Comparison of ENCODE assay signal across 1 cellular context in genomic region chr16:70579648-70580630, GRCh38.
TF ChIP-seq lines count a peak whose summit lies in the region.

No MANE protein-coding gene starts in this region.

TF ChIP-seq in HepG2, 621 proteins besides CTCF, POLR2A, EP300 and RAD21 (continued from another document and continues in another):
- TF ChIP-seq ZBTB49 (CRISPR knock-in tag; IDR thresholded peaks at IDR 0.05; ENCODE audit: borderline replicate concordance), result no peak
- no peak for TF ChIP-seq ZNF883 (CRISPR knock-in tag; IDR thresholded peaks at IDR 0.05; ENCODE audit: not compliant biosample characterization)
- peak; percentile 27; the same call in 1 of the 2 replicates for TF ChIP-seq ZNF232 (CRISPR knock-in tag; IDR thresholded peaks at IDR 0.05; ENCODE audit: borderline replicate concordance)
- no peak for TF ChIP-seq SIN3B (IDR thresholded peaks at IDR 0.05; ENCODE audit: low read length)
- TF ChIP-seq THAP8 (CRISPR knock-in tag; IDR thresholded peaks at IDR 0.05; ENCODE audit: borderline replicate concordance), result no peak
- no peak for TF ChIP-seq ZNF343 (CRISPR knock-in tag; IDR thresholded peaks at IDR 0.05)
- no peak for TF ChIP-seq HOXA9 (CRISPR knock-in tag; IDR thresholded peaks at IDR 0.05; ENCODE audit: borderline replicate concordance)
- TF ChIP-seq ZNF724P (CRISPR knock-in tag; IDR thresholded peaks at IDR 0.05; ENCODE audit: borderline replicate concordance), result no peak
- TF ChIP-seq NFKB2 (CRISPR knock-in tag; IDR thresholded peaks at IDR 0.05; ENCODE audit: borderline replicate concordance), result no peak
- 0 out of 2 replicates have a peak, but pooled peaks have one; percentile 25 for TF ChIP-seq ZMAT3 (CRISPR knock-in tag; conservative IDR thresholded peaks at IDR 0.05)
- no peak for TF ChIP-seq JUNB (CRISPR knock-in tag; IDR thresholded peaks at IDR 0.05; ENCODE audit: borderline replicate concordance)
- no peak for TF ChIP-seq BATF2 (CRISPR knock-in tag; IDR thresholded peaks at IDR 0.05)
- TF ChIP-seq TSC22D2 (CRISPR knock-in tag; IDR thresholded peaks at IDR 0.05; ENCODE audit: borderline replicate concordance), result no peak
- no peak for TF ChIP-seq ZNF484 (CRISPR knock-in tag; IDR thresholded peaks at IDR 0.05; ENCODE audit: borderline replicate concordance, low read depth)
- TF ChIP-seq MAF1 (CRISPR knock-in tag; IDR thresholded peaks at IDR 0.05; ENCODE audit: borderline replicate concordance), result no peak
- no peak; the same call in 1 of the 2 replicates for TF ChIP-seq ZNF598 (CRISPR knock-in tag; IDR thresholded peaks at IDR 0.05; ENCODE audit: borderline replicate concordance)
- TF ChIP-seq MAFK (conservative IDR thresholded peaks at IDR 0.05 in 1 of 2, IDR thresholded peaks at IDR 0.05 in 1 of 2; ENCODE audit: low read length in 2 of 2), result no peak
- no peak for TF ChIP-seq ISX (CRISPR knock-in tag; conservative IDR thresholded peaks at IDR 0.05)
- no peak for TF ChIP-seq ZNF441 (CRISPR knock-in tag; IDR thresholded peaks at IDR 0.05; ENCODE audit: borderline replicate concordance)
- no peak for TF ChIP-seq HNF4G (IDR thresholded peaks at IDR 0.05; ENCODE audit: borderline replicate concordance, low read depth, low read length)
- TF ChIP-seq HNF4G (CRISPR knock-in tag; IDR thresholded peaks at IDR 0.05; ENCODE audit: borderline replicate concordance, low read depth), result no peak
- no peak for TF ChIP-seq BRD4 (CRISPR knock-in tag; IDR thresholded peaks at IDR 0.05)
- TF ChIP-seq ZNF567 (CRISPR knock-in tag; IDR thresholded peaks at IDR 0.05; ENCODE audit: borderline replicate concordance), result no peak
- TF ChIP-seq MED8 (CRISPR knock-in tag; IDR thresholded peaks at IDR 0.05; ENCODE audit: insufficient replicate concordance), result no peak
- TF ChIP-seq MTA1 (CRISPR knock-in tag; IDR thresholded peaks at IDR 0.05; ENCODE audit: borderline replicate concordance), result peak; percentile 60; the same call in 1 of the 2 replicates
- no peak for TF ChIP-seq SNAI1 (CRISPR knock-in tag; IDR thresholded peaks at IDR 0.05; ENCODE audit: borderline replicate concordance)
- TF ChIP-seq SP5 (CRISPR knock-in tag; IDR thresholded peaks at IDR 0.05; ENCODE audit: borderline replicate concordance, low read depth), result peak; percentile 80
- TF ChIP-seq KLF11 (CRISPR knock-in tag; IDR thresholded peaks at IDR 0.05), result no peak
- TF ChIP-seq ZNF251 (CRISPR knock-in tag; IDR thresholded peaks at IDR 0.05), result no peak
- no peak for TF ChIP-seq KLF16 (CRISPR knock-in tag; IDR thresholded peaks at IDR 0.05)
- TF ChIP-seq CCAR2 (optimal IDR thresholded peaks at IDR 0.05; ENCODE audit: low read depth, low read length), result no peak
- no peak for TF ChIP-seq ATF4 (CRISPR knock-in tag; IDR thresholded peaks at IDR 0.05)
- no peak for TF ChIP-seq THAP11 (CRISPR knock-in tag; IDR thresholded peaks at IDR 0.05)
- no peak for TF ChIP-seq CBX2 (IDR thresholded peaks at IDR 0.05; ENCODE audit: low read depth, low read length)
- TF ChIP-seq CBX2 (CRISPR knock-in tag; IDR thresholded peaks at IDR 0.05; ENCODE audit: low read depth), result no peak
- TF ChIP-seq GPBP1L1 (CRISPR knock-in tag; IDR thresholded peaks at IDR 0.05), result no peak
- no peak for TF ChIP-seq ZNF350 (CRISPR knock-in tag; IDR thresholded peaks at IDR 0.05; ENCODE audit: borderline replicate concordance, low read depth)
- TF ChIP-seq ADNP (CRISPR knock-in tag; IDR thresholded peaks at IDR 0.05), result no peak
- TF ChIP-seq AKAP8 (CRISPR knock-in tag; IDR thresholded peaks at IDR 0.05), result no peak
- no peak for TF ChIP-seq NR2F1 (CRISPR knock-in tag; IDR thresholded peaks at IDR 0.05)
- no peak for TF ChIP-seq CENPT (CRISPR knock-in tag; IDR thresholded peaks at IDR 0.05; ENCODE audit: low read depth)
- no peak for TF ChIP-seq ZNF143 (CRISPR knock-in tag; IDR thresholded peaks at IDR 0.05)
- 0 out of 2 replicates have a peak, but pooled peaks have one; percentile 20 for TF ChIP-seq HOXD1 (CRISPR knock-in tag; IDR thresholded peaks at IDR 0.05)
- no peak for TF ChIP-seq ZNF749 (CRISPR knock-in tag; IDR thresholded peaks at IDR 0.05; ENCODE audit: borderline replicate concordance)
- no peak for TF ChIP-seq SAFB2 (CRISPR knock-in tag; IDR thresholded peaks at IDR 0.05; ENCODE audit: borderline replicate concordance, low read depth)
- no peak for TF ChIP-seq PAWR (CRISPR knock-in tag; IDR thresholded peaks at IDR 0.05; ENCODE audit: borderline replicate concordance)
- TF ChIP-seq ZNF781 (CRISPR knock-in tag; IDR thresholded peaks at IDR 0.05; ENCODE audit: borderline replicate concordance, not compliant biosample characterization), result peak; percentile 43
- TF ChIP-seq PCBP2 (optimal IDR thresholded peaks at IDR 0.05; ENCODE audit: low read depth, low read length, poor library complexity, severe bottlenecking), result no peak
- TF ChIP-seq BORCS8-MEF2B (CRISPR knock-in tag; IDR thresholded peaks at IDR 0.05), result 0 out of 2 replicates have a peak, but pooled peaks have one; percentile 36
- peak; percentile 50; the same call in 1 of the 2 replicates for TF ChIP-seq SAP130 (CRISPR knock-in tag; IDR thresholded peaks at IDR 0.05; ENCODE audit: low read depth)
- no peak for TF ChIP-seq ZNF616 (CRISPR knock-in tag; IDR thresholded peaks at IDR 0.05; ENCODE audit: low read depth)
- TF ChIP-seq MIXL1 (CRISPR knock-in tag; IDR thresholded peaks at IDR 0.05), result no peak
- TF ChIP-seq SCMH1 (CRISPR knock-in tag; IDR thresholded peaks at IDR 0.05; ENCODE audit: borderline replicate concordance), result no peak
- peak; percentile 56; the same call in 1 of the 2 replicates for TF ChIP-seq ZBTB7B (CRISPR knock-in tag; IDR thresholded peaks at IDR 0.05)
- TF ChIP-seq ZNF367 (CRISPR knock-in tag; IDR thresholded peaks at IDR 0.05; ENCODE audit: borderline replicate concordance), result no peak
- TF ChIP-seq IRF2 (CRISPR knock-in tag; IDR thresholded peaks at IDR 0.05), result no peak
- TF ChIP-seq MBD4 (IDR thresholded peaks at IDR 0.05; ENCODE audit: borderline replicate concordance, low read length), result no peak
- 0 out of 2 replicates have a peak, but pooled peaks have one; percentile 50 for TF ChIP-seq ZNF546 (CRISPR knock-in tag; conservative IDR thresholded peaks at IDR 0.05)
- TF ChIP-seq ATRX (CRISPR knock-in tag; IDR thresholded peaks at IDR 0.05; ENCODE audit: borderline replicate concordance), result no peak
- no peak for TF ChIP-seq ZNF790 (CRISPR knock-in tag; IDR thresholded peaks at IDR 0.05; ENCODE audit: borderline replicate concordance)
- TF ChIP-seq PHB2 (IDR thresholded peaks at IDR 0.05; ENCODE audit: partially characterized antibody), result no peak
- TF ChIP-seq ZNF33B (CRISPR knock-in tag; IDR thresholded peaks at IDR 0.05), result no peak
- no peak for TF ChIP-seq ARID4A (CRISPR knock-in tag; IDR thresholded peaks at IDR 0.05; ENCODE audit: borderline replicate concordance)
- no peak for TF ChIP-seq ATM (IDR thresholded peaks at IDR 0.05; ENCODE audit: borderline replicate concordance)
- 0 out of 2 replicates have a peak, but pooled peaks have one; percentile 16 for TF ChIP-seq KDM5B (CRISPR knock-in tag; IDR thresholded peaks at IDR 0.05; ENCODE audit: borderline replicate concordance)
- no peak for TF ChIP-seq BRF2 (CRISPR knock-in tag; IDR thresholded peaks at IDR 0.05)
- no peak for TF ChIP-seq CSRNP2 (CRISPR knock-in tag; conservative IDR thresholded peaks at IDR 0.05; ENCODE audit: low read depth)
- no peak for TF ChIP-seq PHF5A (CRISPR knock-in tag; IDR thresholded peaks at IDR 0.05; ENCODE audit: low read depth, unreplicated experiment)
